9 cellular contexts compared by ENCODE assay signal in the genomic region with DNA sequence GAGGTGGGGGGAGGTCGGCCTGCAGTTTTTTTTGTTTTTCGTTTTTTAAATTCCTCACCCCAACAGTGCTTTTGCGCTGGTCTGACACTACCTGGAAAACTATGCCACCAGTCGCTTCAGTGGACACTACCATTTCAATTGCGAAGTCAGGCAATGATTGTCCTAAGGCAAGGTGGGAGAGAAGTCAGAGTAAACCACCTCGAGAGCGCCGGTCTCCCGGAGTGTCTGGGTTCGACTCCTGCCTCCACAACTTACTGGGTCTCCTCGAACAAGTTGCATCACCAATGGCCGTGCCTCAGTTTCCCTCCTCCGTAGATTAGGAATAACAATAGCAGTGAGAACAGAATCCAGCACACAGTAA. TPM values are rescaled to one million over a fixed set of nuclear protein-coding genes. Genes with fewer than 3 reads are reported as not detected.
DNase-seq lines count a peak whose midpoint lies in the region; ATAC-seq and TF ChIP-seq lines count a peak whose summit lies in the region.
"Had no signal": no experiment of that assay in that cellular context is flagged by ENCODE, and none has a peak within 500 bp of the region (broad histone marks: within the 10 kb centered on the region; RNA-seq: fewer than 3 reads in every experiment).

No MANE protein-coding gene starts in this region.

- no peak overlapping the region for H3K27ac ChIP-seq in CD8-positive, alpha-beta memory T cell (ENCODE audit: low read depth, low read length)
- H3K27ac ChIP-seq in VCaP (peak overlapping the region; percentile 83), parathyroid adenoma (no peak overlapping the region)

- no peaks in the 10 kb centered on the region for H3K9me3 ChIP-seq in CD8-positive, alpha-beta memory T cell (ENCODE audit: low read length)
- H3K9me3 ChIP-seq in parathyroid adenoma (ENCODE audit: control insufficient read depth, low read length), result no peaks in the 10 kb centered on the region

- POLR2A ChIA-PET in CD8-positive, alpha-beta memory T cell (lab: Charles Lee), result no interaction called here

- H3K4me1 ChIP-seq in CD8-positive, alpha-beta memory T cell (ENCODE audit: insufficient read depth, low read length), result no peaks in the 10 kb centered on the region
- no peaks in the 10 kb centered on the region for H3K4me1 ChIP-seq in parathyroid adenoma

- peaks cover 0 to 3% (median 0%) of the 10 kb centered on the region in 5 donors for H3K9me3 Mint-ChIP-seq in CD8-positive, alpha-beta memory T cell
- H3K9me3 Mint-ChIP-seq in glutamatergic neuron (ENCODE audit: unreplicated experiment), result peaks cover 27% of the 10 kb centered on the region

- peaks cover 36 to 82% of the 10 kb centered on the region in 2 donors for H3K27me3 Mint-ChIP-seq in CD8-positive, alpha-beta memory T cell
- H3K27me3 Mint-ChIP-seq in glutamatergic neuron (ENCODE audit: unreplicated experiment), result peaks cover 23% of the 10 kb centered on the region

- H3K36me3 ChIP-seq in CD8-positive, alpha-beta memory T cell (ENCODE audit: insufficient read depth, low read length), result no peaks in the 10 kb centered on the region
- no peaks in the 10 kb centered on the region for H3K36me3 ChIP-seq in parathyroid adenoma (ENCODE audit: control insufficient read depth, insufficient read depth, low read length)

- H3K27me3 ChIP-seq in CD8-positive, alpha-beta memory T cell (ENCODE audit: insufficient read depth, low read length, poor library complexity, severe bottlenecking), result no peaks in the 10 kb centered on the region
- H3K27me3 ChIP-seq in parathyroid adenoma (ENCODE audit: control insufficient read depth, insufficient read depth, low read length), result no peaks in the 10 kb centered on the region

- H3K4me3 Mint-ChIP-seq in CD8-positive, alpha-beta memory T cell, result peak overlapping the region; percentile 6 to 74 (median 55)
- peak overlapping the region; percentile 95 for H3K4me3 Mint-ChIP-seq in glutamatergic neuron (ENCODE audit: unreplicated experiment)

- peaks cover 6 to 14% (median 13%) of the 10 kb centered on the region in 3 donors for H3K4me1 Mint-ChIP-seq in CD8-positive, alpha-beta memory T cell
- peaks cover 26% of the 10 kb centered on the region for H3K4me1 Mint-ChIP-seq in glutamatergic neuron (ENCODE audit: low read depth, unreplicated experiment)

- CTCF ChIA-PET in CD8-positive, alpha-beta memory T cell (lab: Charles Lee), result no interaction called here

- peak overlapping the region; percentile 91 for H2AFZ ChIP-seq in parathyroid adenoma

- no peak overlapping the region for H3K9ac ChIP-seq in parathyroid adenoma

- H3K27ac Mint-ChIP-seq in CD8-positive, alpha-beta memory T cell, result no peak overlapping the region
- H3K27ac Mint-ChIP-seq in glutamatergic neuron (ENCODE audit: unreplicated experiment), result peak overlapping the region; percentile 98

- no peaks in the 10 kb centered on the region for H3K79me2 ChIP-seq in parathyroid adenoma

- no peak for DNase-seq in CD8-positive, alpha-beta memory T cell
- DNase-seq in glutamatergic neuron, result no peak
- DNase-seq in GOT3 (lab: John Stamatoyannopoulos, UW), result no peak
- no peak for DNase-seq in GM19238 (ENCODE audit: insufficient read length, low spot score)
- DNase-seq in foreskin melanocyte, result no peak

- no peaks in the 10 kb centered on the region for H3K36me3 Mint-ChIP-seq in CD8-positive, alpha-beta memory T cell
- H3K36me3 Mint-ChIP-seq in glutamatergic neuron (ENCODE audit: unreplicated experiment), result peaks cover 14% of the 10 kb centered on the region

- no peak overlapping the region for H3K4me3 ChIP-seq in CD8-positive, alpha-beta memory T cell (ENCODE audit: low read length)
- H3K4me3 ChIP-seq in parathyroid adenoma (ENCODE audit: low read depth, low read length), result peak overlapping the region; percentile 66

- ATAC-seq in HG03095 (IDR thresholded peaks at IDR 0.05; ENCODE audit: unreplicated experiment), result no peak

- peak overlapping the region; percentile 98 for H3K4me2 ChIP-seq in parathyroid adenoma (ENCODE audit: low read length)

- TF ChIP-seq CTCF in VCaP (conservative IDR thresholded peaks at IDR 0.05) (no peak), glutamatergic neuron (IDR thresholded peaks at IDR 0.05; ENCODE audit: partially characterized antibody, unreplicated experiment) (no peak), parathyroid adenoma (IDR thresholded peaks at IDR 0.05) (no peak)

RNA-seq across cellular contexts. Expression of gene SLC44A3, which starts 0.6 kb away (rescaled TPM):
- under 1 TPM; 0.31 to 0.47 TPM for total RNA-seq in CD8-positive, alpha-beta memory T cell
- 0.83 TPM for polyA plus RNA-seq in CD8-positive, alpha-beta memory T cell
- 129 TPM for total RNA-seq in glutamatergic neuron (ENCODE audit: unreplicated experiment)
- total RNA-seq: activated CD8-positive, alpha-beta memory T cell treated with anti-CD3 and anti-CD28 coated beads for 36 hours had no signal

Comparison
In these comparisons a context has a peak if more than half of its experiments do, and no peak if none do; other contexts are left out.
1. RNA of gene SLC44A3, which starts 0.6 kb away (total RNA-seq): 129 TPM in glutamatergic neuron (single experiment); 0.31 to 0.47 TPM in CD8-positive, alpha-beta memory T cell; every median in the first group is over 10 times any median in the second.